ENCODE assay signal across 17 cellular contexts in genomic region chr22:38614331-38615122, GRCh38. TPM values are rescaled to one million over a fixed set of nuclear protein-coding genes. Genes with fewer than 3 reads are reported as not detected.
DNase-seq lines count a peak whose midpoint lies in the region; ATAC-seq, FAIRE-seq and TF ChIP-seq lines count a peak whose summit lies in the region.
"Had no signal": no experiment of that assay in that cellular context is flagged by ENCODE, and none has a peak within 500 bp of the region (broad histone marks: within the 10 kb centered on the region; RNA-seq: fewer than 3 reads in every experiment).

No MANE protein-coding gene starts in this region.

- H3F3A ChIP-seq in GM23248 (ENCODE audit: insufficient read depth): no peaks in the 10 kb centered on the region

- no peaks in the 10 kb centered on the region for H3K4me1 Mint-ChIP-seq in stimulated activated effector memory CD8-positive, alpha-beta T cell treated with anti-CD3 and anti-CD28 coated beads, Interleukin-12 subunit alpha, Interleukin-12 subunit beta, amount 100 ng/mL, for 72 hours
- H3K4me1 Mint-ChIP-seq: activated B cell treated with CpG ODN at 0.5 μM for 24 hours had no signal

- H3K4me1 ChIP-seq in GM23248 (ENCODE audit: insufficient read depth): no peaks in the 10 kb centered on the region
- no peaks in the 10 kb centered on the region for H3K4me1 ChIP-seq in GM12878 (ENCODE audit: control insufficient read depth, insufficient read depth, low read length)
- peaks cover 17% of the 10 kb centered on the region for H3K4me1 ChIP-seq in left ventricle myocardium inferior
- H3K4me1 ChIP-seq: vagina had no signal

- TF ChIP-seq CTCF in GM12878 (IDR thresholded peaks at IDR 0.05 in 2 of 3, conservative IDR thresholded peaks at IDR 0.05 in 1 of 3; ENCODE audit: control insufficient read depth in 2 of 3, extremely low read depth in 1 of 3, insufficient read depth in 1 of 3, low read depth in 3 of 3, low read length in 3 of 3) (no peak), left ventricle myocardium inferior (IDR thresholded peaks at IDR 0.05; ENCODE audit: borderline replicate concordance) (no peak)

- no peak for FAIRE-seq in GM12878 (lab: Jason Lieb, UNC)

- no peak overlapping the region for H3K4me2 ChIP-seq in GM23248 (ENCODE audit: unreplicated experiment)
- H3K4me2 ChIP-seq in GM12878 (ENCODE audit: control insufficient read depth, insufficient read depth): no peak overlapping the region

- TF ChIP-seq RAD21 in GM12878 (IDR thresholded peaks at IDR 0.05; ENCODE audit: insufficient read depth, low read depth, low read length): no peak

- H3K9me3 ChIP-seq in GM23248 (ENCODE audit: low read depth): no peaks in the 10 kb centered on the region
- H3K9me3 ChIP-seq in GM12878 (replicated peaks; ENCODE audit: control insufficient read depth, insufficient read depth, low read length): no peaks in the 10 kb centered on the region
- peaks cover 13% of the 10 kb centered on the region for H3K9me3 ChIP-seq in left ventricle myocardium inferior (replicated peaks)
- H3K9me3 ChIP-seq: vagina had no signal

- H3K27ac Mint-ChIP-seq in stimulated activated effector memory CD8-positive, alpha-beta T cell treated with anti-CD3 and anti-CD28 coated beads, Interleukin-12 subunit alpha, Interleukin-12 subunit beta, amount 100 ng/mL, for 72 hours: no peak overlapping the region
- H3K27ac Mint-ChIP-seq: activated B cell treated with CpG ODN at 0.5 μM for 24 hours; activated T-cell treated with anti-CD3 and anti-CD28 coated beads, Interleukin-2, amount 50 U/mL, for 72 hours; naive thymus-derived CD4-positive, alpha-beta T cell had no signal

- DNase-seq in GM23248: peak; percentile 28
- DNase-seq in GM12878 (ENCODE audit: low read depth, low spot score): no peak
- no peak for DNase-seq in left ventricle myocardium inferior
- DNase-seq in stimulated activated effector memory CD8-positive, alpha-beta T cell treated with anti-CD3 and anti-CD28 coated beads, Interleukin-12 subunit alpha, Interleukin-12 subunit beta, amount 100 ng/mL, for 72 hours (ENCODE audit: low spot score in 2 of 2): no peak
- no peak for DNase-seq in NCI-H446 (lab: John Stamatoyannopoulos, UW)
- DNase-seq: activated B cell treated with CpG ODN at 0.5 μM for 24 hours; activated T-cell treated with anti-CD3 and anti-CD28 coated beads, Interleukin-2, amount 50 U/mL, for 72 hours; Calu3; islet precursor cell; naive thymus-derived CD4-positive, alpha-beta T cell; NCI-H1436 treated with DMSO at 0.1 percent for 48 hours; SIG-M5; stimulated activated CD4-positive, alpha-beta T cell treated with anti-CD3 and anti-CD28 coated beads, Interleukin-4, amount 100 ng/mL, for 4 hours had no signal

- H3K36me3 ChIP-seq in GM23248 (ENCODE audit: low read depth) (no peaks in the 10 kb centered on the region), GM12878 (ENCODE audit: control insufficient read depth in 2 of 2, insufficient read depth in 2 of 2, low read length in 1 of 2) (no peaks in the 10 kb centered on the region), left ventricle myocardium inferior (no peaks in the 10 kb centered on the region)
- H3K36me3 ChIP-seq: vagina had no signal

- H3K9me3 Mint-ChIP-seq in stimulated activated effector memory CD8-positive, alpha-beta T cell treated with anti-CD3 and anti-CD28 coated beads, Interleukin-12 subunit alpha, Interleukin-12 subunit beta, amount 100 ng/mL, for 72 hours: no peaks in the 10 kb centered on the region
- H3K9me3 Mint-ChIP-seq: activated T-cell treated with anti-CD3 and anti-CD28 coated beads, Interleukin-2, amount 50 U/mL, for 72 hours had no signal

- no peak overlapping the region for H2AFZ ChIP-seq in GM23248
- no peak overlapping the region for H2AFZ ChIP-seq in GM12878 (ENCODE audit: control insufficient read depth, low read depth, low read length)

- peak; percentile 55 for ATAC-seq in GM12878
- peak; percentile 37 for ATAC-seq in stimulated activated effector memory CD8-positive, alpha-beta T cell treated with anti-CD3 and anti-CD28 coated beads, Interleukin-12 subunit alpha, Interleukin-12 subunit beta, amount 100 ng/mL, for 72 hours
- ATAC-seq in HG02763 (IDR thresholded peaks at IDR 0.05; ENCODE audit: unreplicated experiment): no peak
- no peak for ATAC-seq in HG02852 (IDR thresholded peaks at IDR 0.05; ENCODE audit: unreplicated experiment)
- ATAC-seq: naive thymus-derived CD4-positive, alpha-beta T cell had no signal

- intact Hi-C loops in GM12878 (cut with micrococcal nuclease; ENCODE audit: unreplicated experiment) (no loop called here), left ventricle myocardium inferior (cut with micrococcal nuclease) (no loop called here)

- no peaks in the 10 kb centered on the region for H4K20me1 ChIP-seq in GM23248 (ENCODE audit: insufficient read depth)
- no peaks in the 10 kb centered on the region for H4K20me1 ChIP-seq in GM12878 (ENCODE audit: control insufficient read depth, insufficient read depth)

- RAD21 ChIA-PET in GM12878 (lab: Charles Lee; ENCODE audit: unreplicated experiment): no interaction called here

- no TSS peak for BruUV-seq in GM12878 (replicated peaks; lab: Mats Ljungman, UMichigan)

- H3K27me3 ChIP-seq in GM23248 (replicated peaks; ENCODE audit: insufficient read depth) (no peaks in the 10 kb centered on the region), GM12878 (replicated peaks in 1 of 2; ENCODE audit: control insufficient read depth in 2 of 2, insufficient read depth in 2 of 2, low read length in 1 of 2) (no peaks in the 10 kb centered on the region), left ventricle myocardium inferior (ENCODE audit: low read depth) (no peaks in the 10 kb centered on the region)
- H3K27me3 ChIP-seq: vagina had no signal

- no peaks in the 10 kb centered on the region for H3K9me2 ChIP-seq in GM23248 (ENCODE audit: insufficient read depth)

- SMC1A ChIA-PET in GM12878 (lab: Charles Lee; ENCODE audit: uncharacterized antibody, unreplicated experiment): interaction anchor here (1.7 kb wide), 1 partner anchor 56 kb away, joined by 3 read pairs; no protein-coding TSS in a partner anchor

- H3K4me3 ChIP-seq in GM23248 (no peak overlapping the region), GM12878 (no peak overlapping the region), left ventricle myocardium inferior (no peak overlapping the region)
- H3K4me3 ChIP-seq: skin epidermis, vagina had no signal

- H3K27ac ChIP-seq in GM23248: no peak overlapping the region
- no peak overlapping the region for H3K27ac ChIP-seq in GM12878 (ENCODE audit: control insufficient read depth, insufficient read depth)
- H3K27ac ChIP-seq in left ventricle myocardium inferior (replicated peaks): peak overlapping the region; percentile 85
- H3K27ac ChIP-seq: skin epidermis, vagina had no signal

- 70 to 77% methylated on average over 6 of the region's 6 CpGs for WGBS in GM23248 (ENCODE audit: low coverage in 1 of 2, low lambda C conversion rate in 2 of 2, missing lambda C conversion rate in 2 of 2), 2 experiments
- 16% methylated on average over 6 of the region's 6 CpGs for WGBS in GM12878 (ENCODE audit: insufficient coverage, insufficient replicate concordance, low lambda C conversion rate, missing lambda C conversion rate)

- H3K4me3 Mint-ChIP-seq in stimulated activated effector memory CD8-positive, alpha-beta T cell treated with anti-CD3 and anti-CD28 coated beads, Interleukin-12 subunit alpha, Interleukin-12 subunit beta, amount 100 ng/mL, for 72 hours: no peak overlapping the region
- H3K4me3 Mint-ChIP-seq: activated B cell treated with CpG ODN at 0.5 μM for 24 hours; activated T-cell treated with anti-CD3 and anti-CD28 coated beads, Interleukin-2, amount 50 U/mL, for 72 hours; naive thymus-derived CD4-positive, alpha-beta T cell had no signal

- H3K9ac ChIP-seq in GM23248 (no peak overlapping the region), GM12878 (ENCODE audit: control insufficient read depth, insufficient read depth, low read length) (no peak overlapping the region)

- TF ChIP-seq EP300 in GM12878 (IDR thresholded peaks at IDR 0.05; ENCODE audit: borderline replicate concordance in 1 of 2, control insufficient read depth in 1 of 2, low read depth in 2 of 2, low read length in 2 of 2): no peak

- no peak for TF ChIP-seq POLR2A in GM12878 (IDR thresholded peaks at IDR 0.05; ENCODE audit: low read depth, low read length)

- in situ Hi-C loops in GM23248 (cut with MboI): no loop called here
- in situ Hi-C loops in GM12878 (cut with MboI): no loop called here

- no peaks in the 10 kb centered on the region for H3K79me2 ChIP-seq in GM23248 (ENCODE audit: insufficient read depth)
- no peaks in the 10 kb centered on the region for H3K79me2 ChIP-seq in GM12878 (ENCODE audit: control insufficient read depth, insufficient read depth, low read length)

- POLR2A ChIA-PET in GM12878 (lab: Charles Lee): no interaction called here

- no peaks in the 10 kb centered on the region for H3K36me3 Mint-ChIP-seq in stimulated activated effector memory CD8-positive, alpha-beta T cell treated with anti-CD3 and anti-CD28 coated beads, Interleukin-12 subunit alpha, Interleukin-12 subunit beta, amount 100 ng/mL, for 72 hours

- CTCF ChIA-PET in GM12878 (lab: Yijun Ruan, JAX): no interaction called here

RNA-seq across cellular contexts. Expression of gene FAM227A, which starts 41.7 kb away (rescaled TPM):
- 0.13 and 2.1 TPM in 2 replicates for total RNA-seq in GM23248 (2014; rRNA removed; shearing (Covaris generic))
- 0.65 and 0.93 TPM in 2 replicates for polyA plus RNA-seq in GM23248 (2016; fragmentation: Nextera tagmentation; extraction: Ambion mirVana)
- total RNA-seq in GM12878 (2013; cell fraction: nucleolus; rRNA removed): 4.5 and 7.4 TPM in 2 replicates
- under 0.01 and 0.11 TPM in 2 replicates for total RNA-seq in GM12878 (2014; rRNA removed)
- 0.14 and 0.18 TPM in 2 replicates for total RNA-seq in GM12878 (2014; rRNA removed; fragmentation: Illumina TruSeq; extraction: Trizol)
- total RNA-seq in GM12878 (2021): 0.33 and 0.53 TPM in 2 replicates
- not detected for polyA plus RNA-seq in GM12878 (2011; ENCODE audit: low read depth)
- 0.22 and 0.45 TPM in 2 replicates for polyA plus RNA-seq in GM12878 (2011; rRNA removed)
- polyA plus RNA-seq in GM12878 (2011; cell fraction: cytosol; rRNA removed): 0.12 and 0.15 TPM in 2 replicates
- polyA plus RNA-seq in GM12878 (2011; cell fraction: nucleus; rRNA removed): 0.55 and 0.80 TPM in 2 replicates
- polyA plus RNA-seq in GM12878 (2012): 0.05 and 0.20 TPM in 2 replicates
- polyA plus RNA-seq in GM12878 (2014; fragmentation: Illumina TruSeq; extraction: Trizol): 0.06 and 0.28 TPM in 2 replicates
- under 1 TPM; 0.02 to 0.11 TPM for polyA plus RNA-seq in GM12878 (2014; fragmentation: Nextera tagmentation; extraction: Ambion mirVana)
- polyA plus RNA-seq in GM12878 (2014; rRNA removed): 0.13 and 0.50 TPM in 2 replicates
- polyA plus RNA-seq in GM12878 (2016; fragmentation: Nextera tagmentation; extraction: Ambion mirVana): under 1 TPM; 0.29 to 0.59 TPM
- polyA minus RNA-seq in GM12878 (2011; rRNA and poly(A)+ RNA removed): 0.05 and 0.15 TPM in 2 replicates
- not detected in 2 replicates for polyA minus RNA-seq in GM12878 (2011; cell fraction: cytosol; rRNA and poly(A)+ RNA removed)
- polyA minus RNA-seq in GM12878 (2011; cell fraction: nucleus; rRNA and poly(A)+ RNA removed): 0.24 and 0.29 TPM in 2 replicates
- 1.0 TPM for total RNA-seq in left ventricle myocardium inferior
- polyA plus RNA-seq: naive thymus-derived CD4-positive, alpha-beta T cell had no signal

RNA-seq across cellular contexts. Expression of gene CBY1, which starts 41.9 kb away (rescaled TPM):
- total RNA-seq in GM23248 (2014; rRNA removed; shearing (Covaris generic)): 16.2 and 24.5 TPM in 2 replicates
- polyA plus RNA-seq in GM23248 (2016; fragmentation: Nextera tagmentation; extraction: Ambion mirVana) (57.5 and 59.4 TPM in 2 replicates), GM12878 (2011; rRNA removed) (10.5 and 12.7 TPM in 2 replicates), GM12878 (2014; fragmentation: Illumina TruSeq; extraction: Trizol) (13.0 TPM in 2 replicates), GM12878 (2014; fragmentation: Nextera tagmentation; extraction: Ambion mirVana) (10 to 100 TPM; 12.4 to 14.5 TPM), GM12878 (2014; rRNA removed) (9.5 and 11.4 TPM in 2 replicates), GM12878 (2016; fragmentation: Nextera tagmentation; extraction: Ambion mirVana) (10 to 100 TPM; 16.8 to 18.6 TPM)
- total RNA-seq in GM12878 (2013; cell fraction: nucleolus; rRNA removed): 17.7 and 20.7 TPM in 2 replicates
- total RNA-seq in GM12878 (2014; rRNA removed) (7.0 and 7.3 TPM in 2 replicates), GM12878 (2014; rRNA removed; fragmentation: Illumina TruSeq; extraction: Trizol) (7.0 and 7.4 TPM in 2 replicates), GM12878 (2021) (7.7 and 8.9 TPM in 2 replicates), left ventricle myocardium inferior (44.4 TPM)
- polyA plus RNA-seq in GM12878 (2011; ENCODE audit: low read depth): 7.5 TPM
- 8.1 and 8.6 TPM in 2 replicates for polyA plus RNA-seq in GM12878 (2011; cell fraction: cytosol; rRNA removed)
- 8.7 and 12.0 TPM in 2 replicates for polyA plus RNA-seq in GM12878 (2011; cell fraction: nucleus; rRNA removed)
- polyA plus RNA-seq in GM12878 (2012): 7.4 and 10.6 TPM in 2 replicates
- polyA minus RNA-seq in GM12878 (2011; rRNA and poly(A)+ RNA removed): 9.9 and 11.7 TPM in 2 replicates
- polyA minus RNA-seq in GM12878 (2011; cell fraction: cytosol; rRNA and poly(A)+ RNA removed): 2.5 TPM in 1 of 2 replicates, not detected in the other
- polyA minus RNA-seq in GM12878 (2011; cell fraction: nucleus; rRNA and poly(A)+ RNA removed): 1.6 and 9.0 TPM in 2 replicates

RNA-seq across cellular contexts. Expression of gene DMC1, which starts 44.5 kb away (rescaled TPM):
- 3.7 and 11.8 TPM in 2 replicates for total RNA-seq in GM23248 (2014; rRNA removed; shearing (Covaris generic))
- 1.4 and 2.7 TPM in 2 replicates for polyA plus RNA-seq in GM23248 (2016; fragmentation: Nextera tagmentation; extraction: Ambion mirVana)
- 3.5 and 5.6 TPM in 2 replicates for total RNA-seq in GM12878 (2013; cell fraction: nucleolus; rRNA removed)
- total RNA-seq in GM12878 (2014; rRNA removed): 1.0 and 10.8 TPM in 2 replicates
- 6.0 and 6.7 TPM in 2 replicates for total RNA-seq in GM12878 (2014; rRNA removed; fragmentation: Illumina TruSeq; extraction: Trizol)
- 2.2 and 2.7 TPM in 2 replicates for total RNA-seq in GM12878 (2021)
- polyA plus RNA-seq in GM12878 (2011; ENCODE audit: low read depth): 1.2 TPM
- 5.9 and 10.5 TPM in 2 replicates for polyA plus RNA-seq in GM12878 (2011; rRNA removed)
- 7.8 and 13.1 TPM in 2 replicates for polyA plus RNA-seq in GM12878 (2011; cell fraction: cytosol; rRNA removed)
- polyA plus RNA-seq in GM12878 (2011; cell fraction: nucleus; rRNA removed): 3.4 and 5.6 TPM in 2 replicates
- polyA plus RNA-seq in GM12878 (2012): 2.8 and 7.7 TPM in 2 replicates
- polyA plus RNA-seq in GM12878 (2014; fragmentation: Illumina TruSeq; extraction: Trizol): 2.4 and 5.5 TPM in 2 replicates
- 1 to 10 TPM; 1.5 to 3.5 TPM for polyA plus RNA-seq in GM12878 (2014; fragmentation: Nextera tagmentation; extraction: Ambion mirVana)
- 19.0 and 21.0 TPM in 2 replicates for polyA plus RNA-seq in GM12878 (2014; rRNA removed)
- polyA plus RNA-seq in GM12878 (2016; fragmentation: Nextera tagmentation; extraction: Ambion mirVana): 1 to 10 TPM; 3.8 to 5.3 TPM
- 4.8 and 11.9 TPM in 2 replicates for polyA minus RNA-seq in GM12878 (2011; rRNA and poly(A)+ RNA removed)
- polyA minus RNA-seq in GM12878 (2011; cell fraction: cytosol; rRNA and poly(A)+ RNA removed): 5.2 and 7.6 TPM in 2 replicates
- 0.85 and 7.3 TPM in 2 replicates for polyA minus RNA-seq in GM12878 (2011; cell fraction: nucleus; rRNA and poly(A)+ RNA removed)
- 1.0 TPM for total RNA-seq in left ventricle myocardium inferior

Comparison
In these comparisons a context has a peak if more than half of its experiments do, and no peak if none do; other contexts are left out.
1. ATAC-seq: peak in GM12878 (single experiment) and stimulated activated effector memory CD8-positive, alpha-beta T cell treated with anti-CD3 and anti-CD28 coated beads, Interleukin-12 subunit alpha, Interleukin-12 subunit beta, amount 100 ng/mL, for 72 hours (single experiment); none in HG02763 (single experiment) and HG02852 (single experiment).